In the genomic region with DNA sequence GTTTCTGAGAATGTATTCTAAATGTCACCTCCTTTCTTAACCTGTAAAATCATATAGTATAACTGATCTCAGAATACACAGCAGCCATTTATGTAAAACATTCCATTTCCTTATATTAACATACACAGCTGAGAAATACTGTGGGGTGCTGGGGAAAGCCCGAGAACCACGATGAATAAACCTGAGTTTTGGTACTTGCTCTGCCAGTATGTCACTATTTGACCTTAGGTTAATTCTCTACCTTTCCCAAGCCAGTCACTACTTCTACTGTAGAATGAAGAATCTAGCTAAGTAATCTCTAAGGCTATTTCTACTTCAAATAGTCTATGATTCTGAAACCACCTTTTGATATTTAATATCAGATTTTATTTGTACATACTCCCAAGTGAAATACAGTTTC, we compare ENCODE assay signal across 13 cellular contexts.
DNase-seq lines count a peak whose midpoint lies in the region; ATAC-seq and TF ChIP-seq lines count a peak whose summit lies in the region.
"Had no signal": no experiment of that assay in that cellular context is flagged by ENCODE, and none has a peak within 500 bp of the region (broad histone marks: within the 10 kb centered on the region; RNA-seq: fewer than 3 reads in every experiment).

No MANE protein-coding gene starts in this region.

- no peak overlapping the region for H3K4me3 ChIP-seq in brain microvascular endothelial cell (ENCODE audit: low read depth, low read length)
- H3K4me3 ChIP-seq: SJSA1 had no signal

- no peak overlapping the region for H3K27ac ChIP-seq in brain microvascular endothelial cell
- H3K27ac ChIP-seq: SJSA1 had no signal

- DNase-seq in stimulated activated CD4-positive, alpha-beta T cell treated with anti-CD3 and anti-CD28 coated beads, Interleukin-15, amount 100 ng/mL, for 48 hours (ENCODE audit: low read depth in 2 of 2): peak; percentile 15 to 28
- DNase-seq in brain microvascular endothelial cell (no peak), COLO829 (ENCODE audit: low spot score) (no peak), T-helper 1 cell (no peak)
- DNase-seq: activated B cell treated with CpG ODN at 0.5 μM for 24 hours; CD4-positive, alpha-beta T cell; effector memory CD8-positive, alpha-beta T cell; naive thymus-derived CD8-positive, alpha-beta T cell; right cardiac atrium had no signal

- no peak for TF ChIP-seq CTCF in brain microvascular endothelial cell (IDR thresholded peaks at IDR 0.05; ENCODE audit: low read depth, low read length, missing control alignments)

- in situ Hi-C loops in brain microvascular endothelial cell (cut with HindIII; ENCODE audit: low pct_ligation_motif_present, low sequenced_read_pairs): no loop called here

- no peaks in the 10 kb centered on the region for H3K27me3 ChIP-seq in brain microvascular endothelial cell (replicated peaks)
- H3K27me3 ChIP-seq: SJSA1 had no signal

- H3K36me3 ChIP-seq in brain microvascular endothelial cell (replicated peaks): peaks cover 2% of the 10 kb centered on the region

- ATAC-seq in GM18870 (IDR thresholded peaks at IDR 0.05; ENCODE audit: unreplicated experiment) (peak; percentile 48), GM21447 (IDR thresholded peaks at IDR 0.05; ENCODE audit: unreplicated experiment) (peak; percentile 54), HG03378 (IDR thresholded peaks at IDR 0.05; ENCODE audit: unreplicated experiment) (peak; percentile 47)
- ATAC-seq: effector memory CD8-positive, alpha-beta T cell; naive thymus-derived CD8-positive, alpha-beta T cell; right cardiac atrium had no signal

Comparison
In these comparisons a context has a peak if more than half of its experiments do, and no peak if none do; other contexts are left out.
1. DNase-seq: peak in stimulated activated CD4-positive, alpha-beta T cell treated with anti-CD3 and anti-CD28 coated beads, Interleukin-15, amount 100 ng/mL, for 48 hours (2 of 2); none in brain microvascular endothelial cell (single experiment), COLO829 (single experiment) and T-helper 1 cell (0 of 5).
2. Peak in every context shown above with its lines, with median percentiles within 50 percentile points of each other: ATAC-seq.